In the genomic region with DNA sequence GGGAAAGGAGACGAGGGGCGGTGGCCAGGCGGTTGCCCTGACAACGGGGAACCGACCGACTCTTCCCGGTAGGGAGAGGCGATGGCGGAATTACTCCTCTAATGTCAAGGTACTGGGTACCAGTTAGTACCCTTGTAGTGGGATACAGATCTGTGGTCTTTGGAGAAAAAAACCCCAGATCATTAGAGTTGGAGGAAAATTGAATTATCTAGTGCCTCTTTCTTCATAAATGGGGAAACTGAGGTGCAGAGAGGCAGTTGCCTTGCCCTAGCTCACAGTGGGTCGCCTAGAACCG, we compare ENCODE assay signal across 8 cellular contexts.
A peak's percentile ranks its signal among the peaks of the same experiment; 100 is the strongest.
DNase-seq lines count a peak whose midpoint lies in the region; ATAC-seq lines count a peak whose summit lies in the region.

No MANE protein-coding gene starts in this region.

- peak overlapping the region; percentile 94 to 98 for H3K4me3 Mint-ChIP-seq in stimulated activated naive B cell treated with anti-CD40 and anti-IgM and Interleukin-4, amounts not matched to agents 10 μg/mL and 1 μg/mL and 100 μg/mL, for 72 hours

- H3K9me3 Mint-ChIP-seq in stimulated activated naive B cell treated with anti-CD40 and anti-IgM and Interleukin-4, amounts not matched to agents 10 μg/mL and 1 μg/mL and 100 μg/mL, for 72 hours, result no peaks in the 10 kb centered on the region

- peak overlapping the region; percentile 98 for H3K9ac ChIP-seq in HUES6 (ENCODE audit: low read length)
- H3K9ac ChIP-seq in adipocyte (ENCODE audit: low read length), result peak overlapping the region; percentile 94
- H3K9ac ChIP-seq in iPS-18a (ENCODE audit: low read length), result peak overlapping the region; percentile 97

- H3K27ac Mint-ChIP-seq in stimulated activated naive B cell treated with anti-CD40 and anti-IgM and Interleukin-4, amounts not matched to agents 10 μg/mL and 1 μg/mL and 100 μg/mL, for 72 hours, result peak overlapping the region; percentile 100

- peaks cover 12 to 21% of the 10 kb centered on the region in 2 donors for H3K4me1 Mint-ChIP-seq in stimulated activated naive B cell treated with anti-CD40 and anti-IgM and Interleukin-4, amounts not matched to agents 10 μg/mL and 1 μg/mL and 100 μg/mL, for 72 hours

- DNase-seq in adipocyte (ENCODE audit: low read depth), result no peak
- DNase-seq in stimulated activated naive B cell treated with anti-CD40 and anti-IgM and Interleukin-4, amounts not matched to agents 10 μg/mL and 1 μg/mL and 100 μg/mL, for 72 hours, result no peak
- DNase-seq in amygdala (lab: John Stamatoyannopoulos, UW), result no peak
- no peak for DNase-seq in amniotic stem cell (lab: John Stamatoyannopoulos, UW)

- H3K27ac ChIP-seq in HUES6 (ENCODE audit: low read depth, low read length), result peak overlapping the region; percentile 97
- H3K27ac ChIP-seq in iPS-18a (ENCODE audit: low read length), result peak overlapping the region; percentile 98

- no peak for ATAC-seq in stimulated activated naive B cell treated with anti-CD40 and anti-IgM and Interleukin-4, amounts not matched to agents 10 μg/mL and 1 μg/mL and 100 μg/mL, for 72 hours (replicated peaks)
- no peak for ATAC-seq in GM21528 (IDR thresholded peaks at IDR 0.05; ENCODE audit: low FRiP score, unreplicated experiment)
- ATAC-seq in GM19328 (IDR thresholded peaks at IDR 0.05; ENCODE audit: unreplicated experiment), result no peak

- no peaks in the 10 kb centered on the region for H3K27me3 ChIP-seq in HUES6 (ENCODE audit: control insufficient read depth, insufficient read depth, low read length)
- no peaks in the 10 kb centered on the region for H3K27me3 ChIP-seq in adipocyte (replicated peaks; ENCODE audit: control insufficient read depth, insufficient read depth, low read length)
- H3K27me3 ChIP-seq in iPS-18a (ENCODE audit: control insufficient read depth, insufficient read depth, low read length), result no peaks in the 10 kb centered on the region

- H3K36me3 ChIP-seq in HUES6 (ENCODE audit: control insufficient read depth, insufficient read depth, low read length) (no peaks in the 10 kb centered on the region), adipocyte (ENCODE audit: control insufficient read depth, insufficient read depth, low read length, severe bottlenecking) (no peaks in the 10 kb centered on the region), iPS-18a (ENCODE audit: control insufficient read depth, low read depth, low read length) (no peaks in the 10 kb centered on the region)

- peak overlapping the region; percentile 98 for H3K4me3 ChIP-seq in HUES6 (ENCODE audit: low read depth, low read length)
- peak overlapping the region; percentile 96 for H3K4me3 ChIP-seq in adipocyte (ENCODE audit: low read length)
- H3K4me3 ChIP-seq in iPS-18a (ENCODE audit: low read length), result peak overlapping the region; percentile 98

- no peaks in the 10 kb centered on the region for H3K27me3 Mint-ChIP-seq in stimulated activated naive B cell treated with anti-CD40 and anti-IgM and Interleukin-4, amounts not matched to agents 10 μg/mL and 1 μg/mL and 100 μg/mL, for 72 hours

- peaks cover 17% of the 10 kb centered on the region for H3K4me1 ChIP-seq in HUES6 (ENCODE audit: control insufficient read depth, insufficient read depth, low read length)
- peaks cover 28% of the 10 kb centered on the region for H3K4me1 ChIP-seq in adipocyte (ENCODE audit: control insufficient read depth, insufficient read depth, low read length)
- peaks cover 6% of the 10 kb centered on the region for H3K4me1 ChIP-seq in iPS-18a (ENCODE audit: control insufficient read depth, low read depth, low read length)

- peaks cover 0 to 14% of the 10 kb centered on the region in 2 donors for H3K36me3 Mint-ChIP-seq in stimulated activated naive B cell treated with anti-CD40 and anti-IgM and Interleukin-4, amounts not matched to agents 10 μg/mL and 1 μg/mL and 100 μg/mL, for 72 hours

- no peaks in the 10 kb centered on the region for H3K9me3 ChIP-seq in HUES6 (ENCODE audit: control insufficient read depth, insufficient read depth, low read depth, low read length)
- no peaks in the 10 kb centered on the region for H3K9me3 ChIP-seq in adipocyte (ENCODE audit: control insufficient read depth, low read length)
- H3K9me3 ChIP-seq in iPS-18a (ENCODE audit: control insufficient read depth, low read depth, low read length), result no peaks in the 10 kb centered on the region
